Comparison of ENCODE assay signal across 8 cellular contexts in genomic region chr9:37421914-37422288, GRCh38. TPM values are rescaled to one million over a fixed set of nuclear protein-coding genes. Genes with fewer than 3 reads are reported as not detected.
DNase-seq lines count a peak whose midpoint lies in the region; ATAC-seq, FAIRE-seq and TF ChIP-seq lines count a peak whose summit lies in the region.

No MANE protein-coding gene starts in this region.

- TF ChIP-seq EP300 in K562 (IDR thresholded peaks at IDR 0.05; ENCODE audit: low read length) (no peak), tibial nerve (IDR thresholded peaks at IDR 0.05) (no peak)

- peak overlapping the region; percentile 90 for H3K4me3 ChIP-seq in K562
- peak overlapping the region in 2 of 3 donors; percentile 82 to 90 for H3K4me3 ChIP-seq in liver (ENCODE audit: low read depth in 1 of 3, low read length in 3 of 3)
- H3K4me3 ChIP-seq in tibial nerve = peak overlapping the region; percentile 74 to 98 (median 84)

- H3K9me3 ChIP-seq in K562 (replicated peaks; ENCODE audit: control insufficient read depth, insufficient read depth, low read depth, low read length) = no peaks in the 10 kb centered on the region
- H3K9me3 ChIP-seq in liver (ENCODE audit: control insufficient read depth in 4 of 4, low read length in 3 of 4) = no peaks in the 10 kb centered on the region
- H3K9me3 ChIP-seq in tibial nerve = no peaks in the 10 kb centered on the region

- no peaks in the 10 kb centered on the region for H3K9me1 ChIP-seq in K562 (ENCODE audit: control insufficient read depth, insufficient read depth, low read length)

- POLR2A ChIA-PET in K562 (lab: Yijun Ruan, JAX) = interaction anchor here (0.5 to 1.5 kb wide), 9 partner anchors 8 to 342 kb away, joined by 3 to 6 read pairs (median 4); no protein-coding TSS in a partner anchor

- H3K4me1 ChIP-seq in K562 (replicated peaks in 1 of 2; ENCODE audit: control insufficient read depth in 2 of 2, insufficient read depth in 2 of 2, low read length in 2 of 2) (peaks cover 15 to 33% of the 10 kb centered on the region in 2 experiments), liver (ENCODE audit: control insufficient read depth in 4 of 4, insufficient read depth in 4 of 4, low read length in 3 of 4) (peaks cover 28 to 76% (median 63%) of the 10 kb centered on the region in 4 donors), tibial nerve (peaks cover 0 to 34% (median 30%) of the 10 kb centered on the region in 4 donors)

- intact Hi-C loops in K562 (cut with micrococcal nuclease) = no loop called here

- H3K4me3 Mint-ChIP-seq in HFFc6 = peak overlapping the region; percentile 92

- no peaks in the 10 kb centered on the region for H4K20me1 ChIP-seq in K562 (replicated peaks; ENCODE audit: control insufficient read depth, insufficient read depth, low read length)

- CTCF ChIA-PET in K562 (lab: Yijun Ruan, JAX; ENCODE audit: low intra/inter-chr PET ratio) = no interaction called here

- H3K79me2 ChIP-seq in K562 (ENCODE audit: control insufficient read depth, insufficient read depth, low read length) = peaks cover 39% of the 10 kb centered on the region

- ATAC-seq in K562 (no peak), GM21528 (IDR thresholded peaks at IDR 0.05; ENCODE audit: low FRiP score, unreplicated experiment) (no peak)

- TF ChIP-seq RAD21 in K562 (CRISPR knock-in tag; conservative IDR thresholded peaks at IDR 0.05 in 1 of 2, IDR thresholded peaks at IDR 0.05 in 1 of 2) = no peak
- TF ChIP-seq RAD21 in liver (IDR thresholded peaks at IDR 0.05) = no peak

- 38% methylated on average over 8 of the region's 8 CpGs for WGBS in K562 (ENCODE audit: insufficient coverage, low coverage, missing lambda C conversion rate)
- 53% methylated on average over 8 of the region's 8 CpGs for whole genome bisulfite sequencing in liver
- 57 to 58% methylated on average over 8 of the region's 8 CpGs for WGBS in tibial nerve, 2 donors

- peaks cover 16% of the 10 kb centered on the region for H3K4me1 Mint-ChIP-seq in HFFc6 (ENCODE audit: low read depth)

- no peaks in the 10 kb centered on the region for H3K27me3 Mint-ChIP-seq in HFFc6 (ENCODE audit: insufficient read depth)

- no peak for DNase-seq in HFFc6
- peak in 2 of 4 experiments; percentile 69 to 83 for DNase-seq in K562 (ENCODE audit: extremely low read depth in 1 of 4, low spot score in 3 of 4)
- peak in 1 of 2 donors; percentile 20 for DNase-seq in tibial nerve (ENCODE audit: low spot score in 2 of 2)
- no peak for DNase-seq in ureter (ENCODE audit: low spot score)
- DNase-seq in cerebellar cortex (ENCODE audit: low spot score) = no peak

- peak overlapping the region; percentile 97 for H2AFZ ChIP-seq in K562 (ENCODE audit: low read depth, low read length)

- peak overlapping the region; percentile 91 for H3K4me2 ChIP-seq in K562 (ENCODE audit: insufficient read depth, low read length)

- H3K27me3 ChIP-seq in K562 (ENCODE audit: control insufficient read depth in 2 of 2, insufficient read depth in 2 of 2, low read length in 2 of 2) (no peaks in the 10 kb centered on the region), liver (ENCODE audit: control insufficient read depth in 4 of 4, insufficient read depth in 4 of 4, low read length in 3 of 4) (no peaks in the 10 kb centered on the region), tibial nerve (no peaks in the 10 kb centered on the region)

- BruUV-seq in K562 (replicated peaks; lab: Mats Ljungman, UMichigan) = TSS peak; percentile 84

- no peak for TF ChIP-seq POLR2A in K562 (conservative IDR thresholded peaks at IDR 0.05)
- TF ChIP-seq POLR2A in tibial nerve (IDR thresholded peaks at IDR 0.05) = no peak

- H3K9me3 Mint-ChIP-seq in HFFc6 = no peaks in the 10 kb centered on the region

- H3K36me3 ChIP-seq in K562 (ENCODE audit: control insufficient read depth, insufficient read depth, low read length) = peaks cover 34% of the 10 kb centered on the region
- peaks cover 0 to 9% (median 4%) of the 10 kb centered on the region in 4 donors for H3K36me3 ChIP-seq in liver (ENCODE audit: control insufficient read depth in 4 of 4, insufficient read depth in 3 of 4, low read depth in 1 of 4, low read length in 3 of 4)
- H3K36me3 ChIP-seq in tibial nerve = peaks cover 0 to 11% (median 0%) of the 10 kb centered on the region in 3 donors

- peak overlapping the region; percentile 91 for H3K27ac Mint-ChIP-seq in HFFc6

- no peak for FAIRE-seq in K562 (lab: Jason Lieb, UNC)

- TF ChIP-seq CTCF in 22Rv1 (IDR thresholded peaks at IDR 0.05) (no peak), HFFc6 (IDR thresholded peaks at IDR 0.05) (no peak), K562 (IDR thresholded peaks at IDR 0.05 in 2 of 3, conservative IDR thresholded peaks at IDR 0.05 in 1 of 3; ENCODE audit: insufficient read depth in 2 of 3, low read depth in 1 of 3, low read length in 3 of 3) (no peak), liver (IDR thresholded peaks at IDR 0.05; ENCODE audit: low read depth, low read length, missing input control) (no peak), tibial nerve (IDR thresholded peaks at IDR 0.05) (no peak)

- H3K27ac ChIP-seq in 22Rv1 (peak overlapping the region; percentile 78), K562 (ENCODE audit: extremely low read depth, low read depth, low read length) (peak overlapping the region; percentile 94), liver (ENCODE audit: low read depth in 1 of 2, low read length in 2 of 2) (peak overlapping the region; percentile 91 to 98), tibial nerve (peak overlapping the region; percentile 80 to 92 (median 90))

- H3K9ac ChIP-seq in K562 (ENCODE audit: insufficient read depth in 1 of 2, low read depth in 2 of 2, low read length in 2 of 2) = peak overlapping the region; percentile 88 to 97
- peak overlapping the region in 1 of 2 donors; percentile 73 for H3K9ac ChIP-seq in liver (ENCODE audit: low read depth in 1 of 2, low read length in 2 of 2)

- H3K36me3 Mint-ChIP-seq in HFFc6 (ENCODE audit: low read depth) = peaks cover 7% of the 10 kb centered on the region; the same call in 1 of the 2 replicates

- in situ Hi-C loops in K562 (cut with MboI) = no loop called here

TF ChIP-seq in K562, 482 proteins besides CTCF, POLR2A, EP300 and RAD21 (continues in another document):
- TF ChIP-seq SMC3 (conservative IDR thresholded peaks at IDR 0.05; ENCODE audit: insufficient read depth, low read depth, low read length) (0 out of 2 replicates have a peak, but pooled peaks have one; percentile 22), ZNF12 (CRISPR knock-in tag; IDR thresholded peaks at IDR 0.05) (peak; percentile 13; the same call in 1 of the 2 replicates)

TF ChIP-seq in liver, 16 proteins besides CTCF, POLR2A, EP300 and RAD21:
- TF ChIP-seq SP1 (IDR thresholded peaks at IDR 0.05) (no peak), RXRA (IDR thresholded peaks at IDR 0.05) (peak in 1 of 2 donors; percentile 61)

RNA-seq across cellular contexts. Expression of gene GRHPR, which starts 0.6 kb away (rescaled TPM):
- total RNA-seq in HFFc6 (2021; fragmentation: NEBNext Ultra II Directional; extraction: Animal tissue kit (Norgen Biotek cat#: 25700)) = 100 to 1,000 TPM; 106 to 116 (median 111) TPM
- total RNA-seq in K562 (2011; cell fraction: chromatin; rRNA removed; ENCODE audit: low replicate concordance) = 153 and 249 TPM in 2 replicates
- 152 and 167 TPM in 2 replicates for total RNA-seq in K562 (2011; cell fraction: nucleolus; rRNA removed)
- 169 and 188 TPM in 2 replicates for total RNA-seq in K562 (2011; cell fraction: nucleoplasm; rRNA removed)
- 142 and 188 TPM in 2 replicates for total RNA-seq in K562 (2014; rRNA removed)
- total RNA-seq in K562 (2014; rRNA removed; fragmentation: Illumina TruSeq; extraction: Trizol) = 60.4 and 81.2 TPM in 2 replicates
- total RNA-seq in K562 (2015; rRNA removed; fragmentation: Illumina TruSeq; extraction: Trizol) = 124 and 128 TPM in 2 replicates
- 120 TPM in 2 replicates for total RNA-seq in K562 (2021)
- polyA plus RNA-seq in K562 (2011; rRNA removed) = 140 and 170 TPM in 2 replicates
- 244 and 362 TPM in 2 replicates for polyA plus RNA-seq in K562 (2011; cell fraction: cytosol; rRNA removed)
- 198 and 228 TPM in 2 replicates for polyA plus RNA-seq in K562 (2011; cell fraction: nucleus; rRNA removed)
- polyA plus RNA-seq in K562 (2012) = 125 and 212 TPM in 2 replicates
- 108 and 122 TPM in 2 replicates for polyA plus RNA-seq in K562 (2014; fragmentation: Illumina TruSeq; extraction: Trizol)
- 10 to 100 TPM; 38.9 to 59.0 TPM for polyA plus RNA-seq in K562 (2014; fragmentation: Nextera tagmentation; extraction: Ambion mirVana)
- 144 and 164 TPM in 2 replicates for polyA plus RNA-seq in K562 (2014; rRNA removed)
- 88.7 and 103 TPM in 2 replicates for polyA minus RNA-seq in K562 (2011; rRNA and poly(A)+ RNA removed)
- 76.4 and 82.6 TPM in 2 replicates for polyA minus RNA-seq in K562 (2011; cell fraction: cytosol; rRNA and poly(A)+ RNA removed)
- polyA minus RNA-seq in K562 (2011; cell fraction: nucleus; rRNA and poly(A)+ RNA removed) = 75.5 and 95.9 TPM in 2 replicates
- 100 to 1,000 TPM; 125 to 524 TPM for total RNA-seq in liver
- 100 to 1,000 TPM; 197 to 391 TPM for polyA plus RNA-seq in liver
- 100 to 1,000 TPM; 175 to 250 (median 200) TPM for total RNA-seq in tibial nerve
- 74.2 TPM for total RNA-seq in ureter

RNA-seq across cellular contexts. Expression of gene ZBTB5, which starts 43.3 kb away (rescaled TPM):
- total RNA-seq in HFFc6 (2021; fragmentation: NEBNext Ultra II Directional; extraction: Animal tissue kit (Norgen Biotek cat#: 25700)) = 1 to 10 TPM; 4.6 to 5.9 (median 5.3) TPM
- total RNA-seq in K562 (2011; cell fraction: chromatin; rRNA removed; ENCODE audit: low replicate concordance) = 41.8 and 45.3 TPM in 2 replicates
- total RNA-seq in K562 (2011; cell fraction: nucleolus; rRNA removed) = 38.3 and 44.4 TPM in 2 replicates
- 44.4 and 47.6 TPM in 2 replicates for total RNA-seq in K562 (2011; cell fraction: nucleoplasm; rRNA removed)
- total RNA-seq in K562 (2014; rRNA removed) (14.8 and 15.1 TPM in 2 replicates), K562 (2014; rRNA removed; fragmentation: Illumina TruSeq; extraction: Trizol) (14.8 and 15.3 TPM in 2 replicates), K562 (2015; rRNA removed; fragmentation: Illumina TruSeq; extraction: Trizol) (14.4 and 15.5 TPM in 2 replicates), K562 (2021) (16.6 and 18.9 TPM in 2 replicates), liver (1 to 10 TPM; 9.3 to 9.4 TPM), tibial nerve (10 to 100 TPM in 3 of 4 donors, 1 to 10 TPM in 1; 9.6 to 15.1 (median 13.5) TPM), ureter (12.6 TPM)
- polyA plus RNA-seq in K562 (2011; rRNA removed) (43.2 and 46.6 TPM in 2 replicates), K562 (2014; fragmentation: Illumina TruSeq; extraction: Trizol) (20.1 and 21.2 TPM in 2 replicates), K562 (2014; fragmentation: Nextera tagmentation; extraction: Ambion mirVana) (1 to 10 TPM; 2.3 to 4.7 TPM), K562 (2014; rRNA removed) (16.3 and 16.9 TPM in 2 replicates), liver (1 to 10 TPM; 2.4 to 3.6 TPM)
- polyA plus RNA-seq in K562 (2011; cell fraction: cytosol; rRNA removed) = 33.1 and 42.6 TPM in 2 replicates
- 43.6 and 54.0 TPM in 2 replicates for polyA plus RNA-seq in K562 (2011; cell fraction: nucleus; rRNA removed)
- polyA plus RNA-seq in K562 (2012) = 13.7 and 13.8 TPM in 2 replicates
- polyA minus RNA-seq in K562 (2011; rRNA and poly(A)+ RNA removed) = 43.5 and 52.8 TPM in 2 replicates
- polyA minus RNA-seq in K562 (2011; cell fraction: cytosol; rRNA and poly(A)+ RNA removed) = 15.8 and 19.3 TPM in 2 replicates
- polyA minus RNA-seq in K562 (2011; cell fraction: nucleus; rRNA and poly(A)+ RNA removed) = 20.2 and 29.5 TPM in 2 replicates
